In the genomic region with DNA sequence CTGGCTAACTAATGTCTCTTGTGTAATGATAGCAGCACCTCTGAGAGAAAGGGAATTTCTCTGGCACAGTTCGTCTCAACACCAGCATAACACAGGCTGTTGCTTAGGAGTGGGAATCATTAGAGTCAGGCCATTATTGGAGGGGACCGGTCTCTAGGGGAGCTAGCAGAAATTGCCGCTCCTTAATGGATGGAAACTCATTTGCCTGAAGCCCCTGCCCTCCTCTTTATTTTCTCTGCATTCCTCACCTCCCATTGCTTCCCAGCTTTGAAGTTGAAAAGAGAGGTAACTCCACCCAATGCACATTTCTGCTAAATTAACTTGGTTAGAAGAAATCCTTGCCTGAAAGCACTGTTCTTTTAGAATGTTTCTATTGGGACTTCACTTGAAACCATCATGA, we compare ENCODE assay signal across 24 cellular contexts. TPM values are rescaled to one million over a fixed set of nuclear protein-coding genes. Genes with fewer than 3 reads are reported as not detected.
"Had no signal": no experiment of that assay in that cellular context is flagged by ENCODE, and none has a peak within 500 bp of the region (broad histone marks: within the 10 kb centered on the region; RNA-seq: fewer than 3 reads in every experiment).

No MANE protein-coding gene starts in this region.

- H3K4me3 ChIP-seq: ascending aorta, breast epithelium, coronary artery, esophagus muscularis mucosa, gastroesophageal sphincter, heart right ventricle, suprapubic skin, transverse colon, vagina had no signal

- H3K36me3 ChIP-seq: breast epithelium, suprapubic skin, transverse colon, vagina had no signal

- FAIRE-seq: endothelial cell of umbilical vein had no signal

- H3K4me3 Mint-ChIP-seq: activated CD4-positive, alpha-beta T cell treated with anti-CD3 and anti-CD28 coated beads, Interleukin-2, amount 10 ng/mL, durations not matched to agents 24 days and 14 days; activated CD8-positive, alpha-beta T cell treated with anti-CD3 and anti-CD28 coated beads for 36 hours; activated T-cell treated with anti-CD3 and anti-CD28 coated beads, Interleukin-2, amount 50 U/mL, for 24 hours; naive thymus-derived CD8-positive, alpha-beta T cell; T-cell had no signal

- H3K27me3 Mint-ChIP-seq: activated CD4-positive, alpha-beta T cell treated with anti-CD3 and anti-CD28 coated beads, Interleukin-2, amount 10 ng/mL, durations not matched to agents 24 days and 14 days; activated CD8-positive, alpha-beta T cell treated with anti-CD3 and anti-CD28 coated beads for 36 hours; activated T-cell treated with anti-CD3 and anti-CD28 coated beads, Interleukin-2, amount 50 U/mL, for 24 hours; naive thymus-derived CD8-positive, alpha-beta T cell; T-cell had no signal

- H3K9me3 Mint-ChIP-seq: activated CD4-positive, alpha-beta T cell treated with anti-CD3 and anti-CD28 coated beads, Interleukin-2, amount 10 ng/mL, durations not matched to agents 24 days and 14 days; activated CD8-positive, alpha-beta T cell treated with anti-CD3 and anti-CD28 coated beads for 36 hours; activated T-cell treated with anti-CD3 and anti-CD28 coated beads, Interleukin-2, amount 50 U/mL, for 24 hours; activated T-helper 2 cell treated with anti-CD3 and anti-CD28 coated beads, Interferon-gamma antibody, Interleukin-2, Interleukin-4, amounts not matched to agents 10 μg/mL and 5 μg/mL and 100 μg/mL, durations not matched to agents 14 hours and 24 hours and 36 hours; naive thymus-derived CD8-positive, alpha-beta T cell; T-cell had no signal

- H3K27ac Mint-ChIP-seq: activated CD4-positive, alpha-beta T cell treated with anti-CD3 and anti-CD28 coated beads, Interleukin-2, amount 10 ng/mL, durations not matched to agents 24 days and 14 days; activated CD8-positive, alpha-beta T cell treated with anti-CD3 and anti-CD28 coated beads for 36 hours; activated T-cell treated with anti-CD3 and anti-CD28 coated beads, Interleukin-2, amount 50 U/mL, for 24 hours; activated T-helper 2 cell treated with anti-CD3 and anti-CD28 coated beads, Interferon-gamma antibody, Interleukin-2, Interleukin-4, amounts not matched to agents 10 μg/mL and 5 μg/mL and 100 μg/mL, durations not matched to agents 14 hours and 24 hours and 36 hours; T-cell had no signal

- H3K9me3 ChIP-seq: ascending aorta, breast epithelium, esophagus muscularis mucosa, gastroesophageal sphincter, heart right ventricle, suprapubic skin, transverse colon, vagina had no signal

- H3K4me1 ChIP-seq: ascending aorta, transverse colon had no signal

- H3K27me3 ChIP-seq: ascending aorta, breast epithelium, esophagus muscularis mucosa, gastroesophageal sphincter, heart right ventricle, suprapubic skin, transverse colon, vagina had no signal

- H3K27ac ChIP-seq: ascending aorta, breast epithelium, coronary artery, esophagus muscularis mucosa, gastroesophageal sphincter, heart right ventricle, suprapubic skin, transverse colon, vagina had no signal

- DNase-seq: activated CD4-positive, alpha-beta T cell treated with anti-CD3 and anti-CD28 coated beads, Interleukin-2, amount 10 ng/mL, durations not matched to agents 24 days and 14 days; activated CD8-positive, alpha-beta T cell treated with anti-CD3 and anti-CD28 coated beads for 36 hours; activated naive CD4-positive, alpha-beta T cell treated with Interleukin-2 at 50 U/mL for 16 hours; activated T-cell treated with anti-CD3 and anti-CD28 coated beads, Interleukin-2, amount 50 U/mL, for 24 hours; effector CD4-positive, alpha-beta T cell; heart right ventricle; left ventricle myocardium superior; mesenchymal stem cell; naive thymus-derived CD8-positive, alpha-beta T cell; retina; stimulated activated CD8-positive, alpha-beta memory T cell treated with anti-CD3 and anti-CD28 coated beads, Interleukin-4, amount 100 ng/mL, for 48 hours; stimulated activated naive CD8-positive, alpha-beta T cell treated with anti-CD3 and anti-CD28 coated beads, Interleukin-15, Interleukin-2, amounts not matched to agents 100 U/mL and 50 U/mL, for 24 hours; T-cell; T1000; transverse colon had no signal

RNA-seq across cellular contexts. Expression of a gene that starts 11.9 kb away (rescaled TPM):
- total RNA-seq: activated CD8-positive, alpha-beta T cell treated with anti-CD3 and anti-CD28 coated beads for 36 hours had no signal
